8 cellular contexts compared by ENCODE assay signal in the genomic region with DNA sequence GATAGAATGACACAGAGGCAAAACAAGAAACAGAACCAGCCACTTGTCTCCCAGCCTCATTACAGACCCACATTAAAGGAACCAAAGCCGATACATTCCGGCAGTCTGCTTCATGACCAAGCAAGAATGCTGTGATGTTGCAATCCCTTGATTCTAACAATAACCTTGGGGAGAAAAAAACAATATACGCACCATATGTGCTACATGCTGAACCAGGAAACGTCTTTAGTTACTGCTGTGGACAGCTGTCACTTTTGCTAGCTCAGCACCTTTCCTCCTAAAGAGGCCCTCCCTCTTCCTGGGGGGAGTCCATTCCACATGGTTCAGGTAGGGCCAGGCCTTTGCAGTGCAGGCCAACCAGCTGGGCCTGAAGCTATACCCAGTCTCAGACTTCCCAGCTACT.
DNase-seq lines count a peak whose midpoint lies in the region; ATAC-seq, FAIRE-seq and TF ChIP-seq lines count a peak whose summit lies in the region.

No MANE protein-coding gene starts in this region.

- TF ChIP-seq RAD21 in K562 (CRISPR knock-in tag; conservative IDR thresholded peaks at IDR 0.05 in 1 of 2, IDR thresholded peaks at IDR 0.05 in 1 of 2) = no peak

- no peak overlapping the region for H3K27ac Mint-ChIP-seq in activated CD4-positive, alpha-beta T cell treated with anti-CD3 and anti-CD28 coated beads, Interleukin-2, amount 10 ng/mL, durations not matched to agents 24 days and 14 days

- peak; percentile 73 for DNase-seq in KBM-7
- DNase-seq in K562 (ENCODE audit: extremely low read depth in 1 of 4, low spot score in 3 of 4) = peak in 2 of 4 experiments; percentile 51 to 61
- peak; percentile 73 for DNase-seq in inferior parietal cortex (ENCODE audit: extremely low spot score)
- peak; percentile 80 for DNase-seq in superior temporal gyrus (ENCODE audit: extremely low spot score)
- no peak for DNase-seq in activated CD4-positive, alpha-beta T cell treated with anti-CD3 and anti-CD28 coated beads, Interleukin-2, amount 10 ng/mL, durations not matched to agents 24 days and 14 days
- DNase-seq in AML-193 (lab: John Stamatoyannopoulos, UW) = no peak

- H3K27me3 Mint-ChIP-seq in activated CD4-positive, alpha-beta T cell treated with anti-CD3 and anti-CD28 coated beads, Interleukin-2, amount 10 ng/mL, durations not matched to agents 24 days and 14 days = no peaks in the 10 kb centered on the region

- H3K4me1 Mint-ChIP-seq in activated CD4-positive, alpha-beta T cell treated with anti-CD3 and anti-CD28 coated beads, Interleukin-2, amount 10 ng/mL, durations not matched to agents 24 days and 14 days = peaks cover 7% of the 10 kb centered on the region

- peaks cover 10% of the 10 kb centered on the region for H3K36me3 Mint-ChIP-seq in activated CD4-positive, alpha-beta T cell treated with anti-CD3 and anti-CD28 coated beads, Interleukin-2, amount 10 ng/mL, durations not matched to agents 24 days and 14 days (ENCODE audit: low read depth)

- no peaks in the 10 kb centered on the region; the same call in 2 of the 3 replicates for H3K36me3 ChIP-seq in K562 (ENCODE audit: control insufficient read depth, insufficient read depth, low read length)

- H2AFZ ChIP-seq in K562 (ENCODE audit: low read depth, low read length) = peak overlapping the region; percentile 94

- in situ Hi-C loops in KBM-7 (cut with MboI; ENCODE audit: low pct_unique_long_range_greater_than_20kb, low sequenced_read_pairs) = no loop called here
- in situ Hi-C loops in K562 (cut with MboI) = no loop called here

- H3K9me3 Mint-ChIP-seq in activated CD4-positive, alpha-beta T cell treated with anti-CD3 and anti-CD28 coated beads, Interleukin-2, amount 10 ng/mL, durations not matched to agents 24 days and 14 days = peaks cover 22% of the 10 kb centered on the region

- TF ChIP-seq CTCF in K562 (IDR thresholded peaks at IDR 0.05 in 2 of 3, conservative IDR thresholded peaks at IDR 0.05 in 1 of 3; ENCODE audit: insufficient read depth in 2 of 3, low read depth in 1 of 3, low read length in 3 of 3) = no peak

- H3K4me2 ChIP-seq in K562 (ENCODE audit: insufficient read depth, low read length) = peak overlapping the region; percentile 36

- H3K27ac ChIP-seq in K562 (ENCODE audit: extremely low read depth, low read depth, low read length) = peak overlapping the region; percentile 67

- no peaks in the 10 kb centered on the region for H4K20me1 ChIP-seq in K562 (replicated peaks; ENCODE audit: control insufficient read depth, insufficient read depth, low read length)

- peak overlapping the region; percentile 39 to 40; a peak in 3 of 4 replicates for H3K9ac ChIP-seq in K562 (ENCODE audit: insufficient read depth in 1 of 2, low read depth in 2 of 2, low read length in 2 of 2)

- BruUV-seq in K562 (replicated peaks; lab: Mats Ljungman, UMichigan) = no TSS peak

- intact Hi-C loops in K562 (cut with micrococcal nuclease) = no loop called here
- intact Hi-C loops in activated CD4-positive, alpha-beta T cell treated with anti-CD3 and anti-CD28 coated beads, Interleukin-2, amount 10 ng/mL, durations not matched to agents 24 days and 14 days (cut with micrococcal nuclease) = no loop called here

- no peak for TF ChIP-seq POLR2A in K562 (conservative IDR thresholded peaks at IDR 0.05)

- H3K4me3 ChIP-seq in K562 = no peak overlapping the region

- H3K4me3 Mint-ChIP-seq in activated CD4-positive, alpha-beta T cell treated with anti-CD3 and anti-CD28 coated beads, Interleukin-2, amount 10 ng/mL, durations not matched to agents 24 days and 14 days = no peak overlapping the region

- ATAC-seq in K562 (peak; percentile 87), HG03521 (IDR thresholded peaks at IDR 0.05; ENCODE audit: unreplicated experiment) (no peak)
- no peak for ATAC-seq in activated CD4-positive, CD25-positive, alpha-beta regulatory T cell treated with anti-CD3 and anti-CD28 coated beads, Interleukin-2, amount 50 U/mL, for 24 hours

- H3K4me1 ChIP-seq in K562 (replicated peaks in 1 of 2; ENCODE audit: control insufficient read depth in 2 of 2, insufficient read depth in 2 of 2, low read length in 2 of 2) = peaks cover 0 to 23% of the 10 kb centered on the region in 2 experiments; a peak in 3 of 5 replicates

- no peak; the same call in 1 of the 2 replicates for TF ChIP-seq EP300 in K562 (IDR thresholded peaks at IDR 0.05; ENCODE audit: low read length)

- H3K27me3 ChIP-seq in K562 (ENCODE audit: control insufficient read depth in 2 of 2, insufficient read depth in 2 of 2, low read length in 2 of 2) = no peaks in the 10 kb centered on the region

- CTCF ChIA-PET in K562 (lab: Yijun Ruan, JAX; ENCODE audit: low intra/inter-chr PET ratio) = no interaction called here

- H3K9me1 ChIP-seq in K562 (ENCODE audit: control insufficient read depth, insufficient read depth, low read length) = peaks cover 2% of the 10 kb centered on the region

- peaks cover 4% of the 10 kb centered on the region for H3K9me3 ChIP-seq in K562 (replicated peaks; ENCODE audit: control insufficient read depth, insufficient read depth, low read depth, low read length)

- no peaks in the 10 kb centered on the region for H3K79me2 ChIP-seq in K562 (ENCODE audit: control insufficient read depth, insufficient read depth, low read length)

- WGBS in K562 (ENCODE audit: insufficient coverage, low coverage, missing lambda C conversion rate) = 18% methylated on average over 4 of the region's 4 CpGs

- peak; percentile 85 for FAIRE-seq in K562 (lab: Jason Lieb, UNC)

- POLR2A ChIA-PET in K562 (lab: Yijun Ruan, JAX) = no interaction called here

TF ChIP-seq in K562, 482 proteins besides CTCF, POLR2A, EP300 and RAD21 (continues in another document):
- TF ChIP-seq GTF2A2 (tag; IDR thresholded peaks at IDR 0.05) (no peak), ARID1B (IDR thresholded peaks at IDR 0.05) (peak; percentile 49; the same call in 1 of the 2 replicates), MAFK (IDR thresholded peaks at IDR 0.05; ENCODE audit: low read length) (peak; percentile 97), MAFG (tag; conservative IDR thresholded peaks at IDR 0.05) (peak; percentile 99), GATAD2B (IDR thresholded peaks at IDR 0.05; ENCODE audit: borderline replicate concordance) (0 out of 2 replicates have a peak, but pooled peaks have one; percentile 45), ZNF316 (IDR thresholded peaks at IDR 0.05) (peak; percentile 99), C11orf30 (IDR thresholded peaks at IDR 0.05; ENCODE audit: low read depth) (peak; percentile 99), LEF1 (IDR thresholded peaks at IDR 0.05) (0 out of 2 replicates have a peak, but pooled peaks have one; percentile 45), MAFF (IDR thresholded peaks at IDR 0.05; ENCODE audit: low read length) (peak; percentile 97), DACH1 (IDR thresholded peaks at IDR 0.05; ENCODE audit: partially characterized antibody) (peak; percentile 35), L3MBTL2 (IDR thresholded peaks at IDR 0.05) (0 out of 2 replicates have a peak, but pooled peaks have one; percentile 12), CEBPG (CRISPR knock-in tag; IDR thresholded peaks at IDR 0.05) (peak; percentile 86), CEBPG (tag; conservative IDR thresholded peaks at IDR 0.05 in 1 of 2, IDR thresholded peaks at IDR 0.05 in 1 of 2) (peak; percentile 92 to 96), TSC22D4 (tag; IDR thresholded peaks at IDR 0.05) (no peak), POLR2H (tag; IDR thresholded peaks at IDR 0.05; ENCODE audit: low read depth) (no peak), HDAC8 (tag; IDR thresholded peaks at IDR 0.05) (no peak)
- TF ChIP-seq, protein P1, sequence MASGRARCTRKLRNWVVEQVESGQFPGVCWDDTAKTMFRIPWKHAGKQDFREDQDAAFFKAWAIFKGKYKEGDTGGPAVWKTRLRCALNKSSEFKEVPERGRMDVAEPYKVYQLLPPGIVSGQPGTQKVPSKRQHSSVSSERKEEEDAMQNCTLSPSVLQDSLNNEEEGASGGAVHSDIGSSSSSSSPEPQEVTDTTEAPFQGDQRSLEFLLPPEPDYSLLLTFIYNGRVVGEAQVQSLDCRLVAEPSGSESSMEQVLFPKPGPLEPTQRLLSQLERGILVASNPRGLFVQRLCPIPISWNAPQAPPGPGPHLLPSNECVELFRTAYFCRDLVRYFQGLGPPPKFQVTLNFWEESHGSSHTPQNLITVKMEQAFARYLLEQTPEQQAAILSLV (tag; IDR thresholded peaks at IDR 0.05) = peak; percentile 78; the same call in 1 of the 2 replicates
- TF ChIP-seq, protein P2, sequence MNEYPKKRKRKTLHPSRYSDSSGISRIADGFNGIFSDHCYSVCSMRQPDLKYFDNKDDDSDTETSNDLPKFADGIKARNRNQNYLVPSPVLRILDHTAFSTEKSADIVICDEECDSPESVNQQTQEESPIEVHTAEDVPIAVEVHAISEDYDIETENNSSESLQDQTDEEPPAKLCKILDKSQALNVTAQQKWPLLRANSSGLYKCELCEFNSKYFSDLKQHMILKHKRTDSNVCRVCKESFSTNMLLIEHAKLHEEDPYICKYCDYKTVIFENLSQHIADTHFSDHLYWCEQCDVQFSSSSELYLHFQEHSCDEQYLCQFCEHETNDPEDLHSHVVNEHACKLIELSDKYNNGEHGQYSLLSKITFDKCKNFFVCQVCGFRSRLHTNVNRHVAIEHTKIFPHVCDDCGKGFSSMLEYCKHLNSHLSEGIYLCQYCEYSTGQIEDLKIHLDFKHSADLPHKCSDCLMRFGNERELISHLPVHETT (CRISPR knock-in tag; conservative IDR thresholded peaks at IDR 0.05 in 1 of 2, IDR thresholded peaks at IDR 0.05 in 1 of 2) = peak in 1 of 2 experiments; percentile 51; a peak in 1 of 4 replicates
- TF ChIP-seq, protein P3, sequence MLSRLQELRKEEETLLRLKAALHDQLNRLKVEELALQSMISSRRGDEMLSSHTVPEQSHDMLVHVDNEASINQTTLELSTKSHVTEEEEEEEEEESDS (CRISPR knock-in tag; IDR thresholded peaks at IDR 0.05) = no peak
- TF ChIP-seq, protein P4, sequence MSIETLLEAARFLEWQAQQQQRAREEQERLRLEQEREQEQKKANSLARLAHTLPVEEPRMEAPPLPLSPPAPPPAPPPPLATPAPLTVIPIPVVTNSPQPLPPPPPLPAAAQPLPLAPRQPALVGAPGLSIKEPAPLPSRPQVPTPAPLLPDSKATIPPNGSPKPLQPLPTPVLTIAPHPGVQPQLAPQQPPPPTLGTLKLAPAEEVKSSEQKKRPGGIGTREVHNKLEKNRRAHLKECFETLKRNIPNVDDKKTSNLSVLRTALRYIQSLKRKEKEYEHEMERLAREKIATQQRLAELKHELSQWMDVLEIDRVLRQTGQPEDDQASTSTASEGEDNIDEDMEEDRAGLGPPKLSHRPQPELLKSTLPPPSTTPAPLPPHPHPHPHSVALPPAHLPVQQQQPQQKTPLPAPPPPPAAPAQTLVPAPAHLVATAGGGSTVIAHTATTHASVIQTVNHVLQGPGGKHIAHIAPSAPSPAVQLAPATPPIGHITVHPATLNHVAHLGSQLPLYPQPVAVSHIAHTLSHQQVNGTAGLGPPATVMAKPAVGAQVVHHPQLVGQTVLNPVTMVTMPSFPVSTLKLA (conservative IDR thresholded peaks at IDR 0.05) = peak; percentile 32 to 50; a peak in 1 of 4 replicates

Comparison
In these comparisons a context has a peak if more than half of its experiments do, and no peak if none do; other contexts are left out.
1. DNase-seq: peak in KBM-7 (single experiment), inferior parietal cortex (single experiment) and superior temporal gyrus (single experiment); none in activated CD4-positive, alpha-beta T cell treated with anti-CD3 and anti-CD28 coated beads, Interleukin-2, amount 10 ng/mL, durations not matched to agents 24 days and 14 days (single experiment) and AML-193 (0 of 2).